ENCODE assay signal across 25 cellular contexts in genomic region chr3:95036526-95037021, GRCh38.
"Had no signal": no experiment of that assay in that cellular context is flagged by ENCODE, and none has a peak within 500 bp of the region (broad histone marks: within the 10 kb centered on the region; RNA-seq: fewer than 3 reads in every experiment).

No MANE protein-coding gene starts in this region.

- H3K27ac Mint-ChIP-seq: activated CD8-positive, alpha-beta T cell treated with anti-CD3 and anti-CD28 coated beads, Interleukin-2, amount 10 ng/mL, durations not matched to agents 7 days and 5 days; activated naive CD4-positive, alpha-beta T cell treated with anti-CD3 and anti-CD28 coated beads, Interleukin-2, amount 10 ng/mL, durations not matched to agents 7 days and 5 days; activated naive CD8-positive, alpha-beta T cell treated with anti-CD3 and anti-CD28 coated beads for 36 hours; activated T-helper 17 cell treated with anti-CD3 and anti-CD28 coated beads, Interleukin-2, amount 50 U/mL, for 72 hours; T-cell had no signal

- H3K9ac ChIP-seq: KMS-11 had no signal

- H3K36me3 Mint-ChIP-seq: activated naive CD4-positive, alpha-beta T cell treated with anti-CD3 and anti-CD28 coated beads, Interleukin-2, amount 10 ng/mL, durations not matched to agents 7 days and 5 days; activated naive CD8-positive, alpha-beta T cell treated with anti-CD3 and anti-CD28 coated beads for 36 hours; T-cell had no signal

- H3K36me3 ChIP-seq: brain microvascular endothelial cell, cardiac muscle cell had no signal

- H3K4me3 Mint-ChIP-seq: activated CD8-positive, alpha-beta T cell treated with anti-CD3 and anti-CD28 coated beads, Interleukin-2, amount 10 ng/mL, durations not matched to agents 7 days and 5 days; activated naive CD4-positive, alpha-beta T cell treated with anti-CD3 and anti-CD28 coated beads, Interleukin-2, amount 10 ng/mL, durations not matched to agents 7 days and 5 days; activated naive CD8-positive, alpha-beta T cell treated with anti-CD3 and anti-CD28 coated beads for 36 hours; activated T-helper 17 cell treated with anti-CD3 and anti-CD28 coated beads, Interleukin-2, amount 50 U/mL, for 72 hours; T-cell had no signal

- H3K4me3 ChIP-seq: cardiac muscle cell, SK-N-MC had no signal

- H3K27me3 Mint-ChIP-seq: activated naive CD4-positive, alpha-beta T cell treated with anti-CD3 and anti-CD28 coated beads, Interleukin-2, amount 10 ng/mL, durations not matched to agents 7 days and 5 days; activated naive CD8-positive, alpha-beta T cell treated with anti-CD3 and anti-CD28 coated beads for 36 hours; activated T-helper 17 cell treated with anti-CD3 and anti-CD28 coated beads, Interleukin-2, amount 50 U/mL, for 72 hours; T-cell had no signal

- H3K27me3 ChIP-seq: brain microvascular endothelial cell, cardiac muscle cell had no signal

- H3K4me2 ChIP-seq: KMS-11 had no signal

- DNase-seq: activated CD4-positive, alpha-beta T cell treated with anti-CD3 and anti-CD28 coated beads for 48 hours; activated CD4-positive, alpha-beta T cell treated with anti-CD3 and anti-CD28 coated beads, Interleukin-2, amount 50 U/mL, for 4 hours; activated CD4-positive, CD25-positive, alpha-beta regulatory T cell treated with anti-CD3 and anti-CD28 coated beads, Interleukin-2, amount 50 U/mL, for 72 hours; activated CD8-positive, alpha-beta T cell treated with anti-CD3 and anti-CD28 coated beads, Interleukin-2, amount 10 ng/mL, durations not matched to agents 7 days and 5 days; activated gamma-delta T cell treated with Interleukin-2 at 50 U/mL for 16 hours; activated naive CD4-positive, alpha-beta T cell treated with anti-CD3 and anti-CD28 coated beads, Interleukin-2, amount 10 ng/mL, durations not matched to agents 7 days and 5 days; activated naive CD8-positive, alpha-beta T cell treated with anti-CD3 and anti-CD28 coated beads for 36 hours; activated T-cell treated with anti-CD3 and anti-CD28 coated beads, Interleukin-2, amount 50 U/mL, for 48 hours; brain microvascular endothelial cell; NCI-H1092 treated with DMSO at 0.1 percent for 48 hours; NCI-H1417 treated with DMSO at 0.1 percent for 48 hours; NCI-H1694; NCI-H2029; NCI-H2107; NCI-H2171 treated with DMSO at 0.1 percent for 48 hours; NCI-H345; NCI-H510A; NCI-H526 treated with DMSO at 0.1 percent for 48 hours; NCI-H82; T-cell; T-helper 2 cell had no signal

- H3K27ac ChIP-seq: brain microvascular endothelial cell, cardiac muscle cell, KMS-11, SK-N-MC had no signal

- H3K4me1 Mint-ChIP-seq: activated naive CD4-positive, alpha-beta T cell treated with anti-CD3 and anti-CD28 coated beads, Interleukin-2, amount 10 ng/mL, durations not matched to agents 7 days and 5 days; activated naive CD8-positive, alpha-beta T cell treated with anti-CD3 and anti-CD28 coated beads for 36 hours; activated T-helper 17 cell treated with anti-CD3 and anti-CD28 coated beads, Interleukin-2, amount 50 U/mL, for 72 hours; T-cell had no signal

- ATAC-seq: activated CD8-positive, alpha-beta T cell treated with anti-CD3 and anti-CD28 coated beads, Interleukin-2, amount 10 ng/mL, durations not matched to agents 7 days and 5 days; activated T-helper 17 cell treated with anti-CD3 and anti-CD28 coated beads, Interleukin-2, amount 50 U/mL, for 72 hours; T-cell had no signal
